ENCODE assay signal across 9 cellular contexts in the genomic region with DNA sequence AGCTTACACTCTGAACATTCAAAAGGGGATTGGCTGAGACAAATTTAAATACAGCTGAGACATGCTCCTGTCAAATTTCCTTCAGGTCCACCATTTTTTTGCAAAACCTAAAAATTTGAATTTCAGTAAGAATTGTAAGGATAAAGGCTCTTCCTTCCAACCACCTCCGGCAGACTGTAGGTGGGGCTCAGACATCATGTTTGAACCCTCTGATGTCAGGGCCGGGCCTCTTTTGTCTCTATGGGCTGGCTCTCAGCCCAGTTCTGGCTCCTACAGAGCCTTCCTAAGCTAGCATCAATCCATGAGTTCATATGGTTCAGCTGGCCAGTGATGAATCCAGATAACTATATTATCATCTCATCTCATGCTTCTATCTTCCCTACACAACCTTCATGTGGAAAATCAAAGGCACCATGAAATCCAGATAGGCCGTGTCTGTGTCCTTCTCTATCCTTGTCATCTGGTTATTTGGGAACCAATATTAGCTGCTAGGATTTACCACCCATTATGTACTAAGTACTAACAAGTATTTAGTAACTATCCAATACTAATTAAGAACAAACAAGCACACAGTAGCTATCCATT. TPM values are rescaled to one million over a fixed set of nuclear protein-coding genes. Genes with fewer than 3 reads are reported as not detected.
DNase-seq lines count a peak whose midpoint lies in the region; ATAC-seq and TF ChIP-seq lines count a peak whose summit lies in the region.
"Had no signal": no experiment of that assay in that cellular context is flagged by ENCODE, and none has a peak within 500 bp of the region (broad histone marks: within the 10 kb centered on the region; RNA-seq: fewer than 3 reads in every experiment).

No MANE protein-coding gene starts in this region.

- H3K9me3 Mint-ChIP-seq in MCF 10A (ENCODE audit: unreplicated experiment), result no peaks in the 10 kb centered on the region
- no peaks in the 10 kb centered on the region for H3K9me3 Mint-ChIP-seq in type B pancreatic cell

- H3K9ac ChIP-seq in PC-3 (ENCODE audit: low read length), result no peak overlapping the region

- intact Hi-C loops in MCF 10A (cut with micrococcal nuclease), result loop anchor here (1.0 to 10.0 kb wide), 3 partner anchors 117 to 607 kb away; partner anchors contain the start of gene ABCA1
- intact Hi-C loops in breast epithelium (cut with DNase I; ENCODE audit: low total_unique reads), result no loop called here
- intact Hi-C loops in PC-3 (cut with micrococcal nuclease), result no loop called here

- CTCF ChIA-PET in MCF 10A (lab: Yijun Ruan, JAX), result interaction anchor here (0.5 to 1.6 kb wide), 4 partner anchors 9 to 909 kb away, joined by 3 to 4 read pairs (median 3); no protein-coding TSS in a partner anchor
- CTCF ChIA-PET in PC-3 (lab: Charles Lee), result no interaction called here

- TF ChIP-seq POLR2A in breast epithelium (IDR thresholded peaks at IDR 0.05), result no peak

- no peak overlapping the region for H3K4me2 ChIP-seq in PC-3 (ENCODE audit: low read length)

- H3K4me1 Mint-ChIP-seq in MCF 10A (ENCODE audit: insufficient read depth, unreplicated experiment), result peaks cover 19% of the 10 kb centered on the region
- H3K4me1 Mint-ChIP-seq in type B pancreatic cell (ENCODE audit: unreplicated experiment), result no peaks in the 10 kb centered on the region

- H3K36me3 Mint-ChIP-seq in MCF 10A (ENCODE audit: insufficient read depth, unreplicated experiment) (no peaks in the 10 kb centered on the region), type B pancreatic cell (peaks cover 39% of the 10 kb centered on the region)

- no peaks in the 10 kb centered on the region for H3F3A ChIP-seq in PC-3 (ENCODE audit: low read length, unreplicated experiment)

- H3K9me2 ChIP-seq in PC-3 (replicated peaks; ENCODE audit: low read length), result no peaks in the 10 kb centered on the region

- BruUV-seq in MCF 10A (replicated peaks; lab: Mats Ljungman, UMichigan) (no TSS peak), PC-3 (replicated peaks; lab: Mats Ljungman, UMichigan) (no TSS peak)

- DNase-seq in MCF 10A (ENCODE audit: unreplicated experiment), result peak; percentile 63
- no peak for DNase-seq in breast epithelium (ENCODE audit: low spot score in 2 of 2)
- DNase-seq in PC-3, result peak; percentile 18
- no peak for DNase-seq in foreskin keratinocyte
- no peak for DNase-seq in type B pancreatic cell (ENCODE audit: extremely low spot score, unreplicated experiment)
- DNase-seq in RPMI8226, result no peak
- DNase-seq in GM19238 (ENCODE audit: insufficient read length, low spot score), result no peak

- H3K27ac ChIP-seq in breast epithelium (no peak overlapping the region), PC-3 (ENCODE audit: low read length) (no peak overlapping the region), foreskin keratinocyte (no peak overlapping the region)
- H3K27ac ChIP-seq: pancreas had no signal

- no peaks in the 10 kb centered on the region for H3K4me1 ChIP-seq in breast epithelium
- peaks cover 20% of the 10 kb centered on the region for H3K4me1 ChIP-seq in PC-3 (ENCODE audit: insufficient read depth, low read length)
- no peaks in the 10 kb centered on the region for H3K4me1 ChIP-seq in foreskin keratinocyte

- no peaks in the 10 kb centered on the region for H4K20me1 ChIP-seq in PC-3 (ENCODE audit: low read length)

- H2AFZ ChIP-seq in PC-3 (ENCODE audit: low read length), result no peak overlapping the region

- H3K36me3 ChIP-seq in breast epithelium (no peaks in the 10 kb centered on the region), PC-3 (ENCODE audit: low read depth, low read length) (no peaks in the 10 kb centered on the region; the same call in 1 of the 2 replicates)

- no peaks in the 10 kb centered on the region for H3K27me3 Mint-ChIP-seq in MCF 10A (ENCODE audit: insufficient read depth, unreplicated experiment)
- H3K27me3 Mint-ChIP-seq in type B pancreatic cell, result no peaks in the 10 kb centered on the region

- POLR2A ChIA-PET in MCF 10A (lab: Yijun Ruan, JAX), result interaction anchor here (0.6 to 0.8 kb wide), 2 partner anchors 309 to 472 kb away, joined by 3 to 4 read pairs; no protein-coding TSS in a partner anchor
- POLR2A ChIA-PET in PC-3 (lab: Charles Lee; ENCODE audit: unreplicated experiment), result no interaction called here

- H3K27ac Mint-ChIP-seq in MCF 10A (ENCODE audit: low read depth, unreplicated experiment), result no peak overlapping the region
- no peak overlapping the region for H3K27ac Mint-ChIP-seq in type B pancreatic cell

- no peaks in the 10 kb centered on the region for H3K79me2 ChIP-seq in PC-3 (ENCODE audit: low read length)

- H3K4me3 ChIP-seq in breast epithelium, result no peak overlapping the region
- H3K4me3 ChIP-seq in PC-3 (ENCODE audit: low read length), result no peak overlapping the region
- H3K4me3 ChIP-seq: pancreas had no signal

- no peaks in the 10 kb centered on the region for H3K27me3 ChIP-seq in breast epithelium
- H3K27me3 ChIP-seq in PC-3 (ENCODE audit: low read length), result no peaks in the 10 kb centered on the region
- no peaks in the 10 kb centered on the region for H3K27me3 ChIP-seq in foreskin keratinocyte
- H3K27me3 ChIP-seq: pancreas had no signal

- ATAC-seq in PC-3 (no peak), foreskin keratinocyte (peak; percentile 37), HG03135 (IDR thresholded peaks at IDR 0.05; ENCODE audit: unreplicated experiment) (no peak)

- H3K4me3 Mint-ChIP-seq in MCF 10A (ENCODE audit: unreplicated experiment), result no peak overlapping the region
- H3K4me3 Mint-ChIP-seq in type B pancreatic cell, result no peak overlapping the region

- TF ChIP-seq CTCF in MCF 10A (IDR thresholded peaks at IDR 0.05; ENCODE audit: unreplicated experiment) (peak; percentile 19), breast epithelium (IDR thresholded peaks at IDR 0.05) (no peak), PC-3 (conservative IDR thresholded peaks at IDR 0.05; ENCODE audit: low read depth, low read length) (peak; percentile 27; the same call in 1 of the 2 replicates), foreskin keratinocyte (conservative IDR thresholded peaks at IDR 0.05) (peak; percentile 51), type B pancreatic cell (conservative IDR thresholded peaks at IDR 0.05) (peak; percentile 46)

- H3K9me3 ChIP-seq in breast epithelium (no peaks in the 10 kb centered on the region), PC-3 (ENCODE audit: low read length) (no peaks in the 10 kb centered on the region)
- H3K9me3 ChIP-seq: pancreas had no signal

RNA-seq across cellular contexts. Expression of gene NIPSNAP3B, which starts 44.2 kb away (rescaled TPM):
- 0.49 TPM in 1 of 2 replicates, not detected in the other for total RNA-seq in MCF 10A (2022)
- total RNA-seq in breast epithelium, result 10 to 100 TPM in 1 of 3 donors, 1 to 10 TPM in 2; 4.2 to 11.4 (median 6.9) TPM
- 0.26 and 0.58 TPM in 2 replicates for total RNA-seq in PC-3 (2014; rRNA removed)
- 0.21 and 0.44 TPM in 2 replicates for total RNA-seq in foreskin keratinocyte
- polyA plus RNA-seq in foreskin keratinocyte, result 0.18 and 0.28 TPM in 2 replicates
- total RNA-seq in type B pancreatic cell (ENCODE audit: low replicate concordance), result 2.3 and 3.3 TPM in 2 replicates

Comparison
In these comparisons a context has a peak if more than half of its experiments do, and no peak if none do; other contexts are left out.
1. DNase-seq: peak in MCF 10A (single experiment) and PC-3 (single experiment); none in breast epithelium (0 of 2), foreskin keratinocyte (0 of 2), type B pancreatic cell (single experiment), RPMI8226 (single experiment) and GM19238 (single experiment).
2. CTCF ChIP-seq: peak in MCF 10A (single experiment), PC-3 (single experiment), foreskin keratinocyte (single experiment) and type B pancreatic cell (single experiment); none in breast epithelium (0 of 3).